ENCODE assay signal across 1 cellular context in the genomic region with DNA sequence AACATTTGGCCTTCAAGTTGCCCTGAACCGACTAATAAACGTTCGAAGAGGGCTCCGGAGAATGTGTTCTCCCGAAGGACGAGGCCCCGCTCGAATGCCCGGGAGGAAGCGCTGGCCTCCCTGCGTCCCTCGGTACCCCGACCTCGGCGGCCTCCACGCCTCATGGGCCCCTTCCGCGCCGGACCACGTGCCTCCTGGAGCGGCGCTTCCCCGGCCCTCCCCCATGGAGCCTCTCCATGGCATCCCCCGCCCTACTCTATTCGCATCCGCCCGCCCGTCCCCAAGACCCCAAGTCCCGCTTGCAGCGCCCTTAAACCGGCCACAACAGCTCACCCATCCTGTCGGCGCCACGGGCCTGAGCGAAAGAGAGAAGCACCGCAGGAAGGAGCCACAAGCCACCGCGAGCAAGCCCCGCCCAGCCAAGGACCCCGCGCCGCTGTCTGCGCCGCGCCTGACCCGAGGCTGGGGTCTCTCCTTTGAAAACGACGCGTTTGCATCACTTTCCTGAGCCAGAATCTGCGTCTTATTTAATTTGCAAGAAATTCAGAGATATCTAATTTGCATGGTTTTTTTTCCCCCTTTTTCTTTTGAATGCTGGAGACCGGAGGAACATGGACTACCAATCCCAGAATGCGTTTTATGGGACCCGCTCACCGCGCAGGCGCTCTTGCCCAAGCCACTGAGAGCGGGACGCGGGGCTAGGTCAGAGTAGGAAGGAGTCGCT.
TF ChIP-seq lines count a peak whose summit lies in the region.

Gene RPS23 (minus strand): TSS at position 368 of the 724 bp plus-strand sequence. CDS start 31 bp downstream, at position 337.

TF ChIP-seq in SK-N-SH, 30 proteins besides CTCF, POLR2A, EP300 and RAD21 (continued from another document):
- TF ChIP-seq, protein P1, sequence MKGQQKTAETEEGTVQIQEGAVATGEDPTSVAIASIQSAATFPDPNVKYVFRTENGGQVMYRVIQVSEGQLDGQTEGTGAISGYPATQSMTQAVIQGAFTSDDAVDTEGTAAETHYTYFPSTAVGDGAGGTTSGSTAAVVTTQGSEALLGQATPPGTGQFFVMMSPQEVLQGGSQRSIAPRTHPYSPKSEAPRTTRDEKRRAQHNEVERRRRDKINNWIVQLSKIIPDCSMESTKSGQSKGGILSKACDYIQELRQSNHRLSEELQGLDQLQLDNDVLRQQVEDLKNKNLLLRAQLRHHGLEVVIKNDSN (IDR thresholded peaks at IDR 0.05; ENCODE audit: borderline replicate concordance, low read depth): peak; percentile 58; the same call in 1 of the 2 replicates
- TF ChIP-seq RCOR1 (IDR thresholded peaks at IDR 0.05; ENCODE audit: low read length) (no peak), MEF2A (IDR thresholded peaks at IDR 0.05; ENCODE audit: borderline replicate concordance, low read depth) (no peak), SMC3 (IDR thresholded peaks at IDR 0.05; ENCODE audit: low read depth, low read length) (no peak), SIN3A (IDR thresholded peaks at IDR 0.05; ENCODE audit: borderline replicate concordance, low read depth, low read length) (no peak; the same call in none of the 2 replicates), REST (IDR thresholded peaks at IDR 0.05; ENCODE audit: low read depth, low read length) (peak; percentile 66; the same call in 1 of the 2 replicates)
- TF ChIP-seq, protein P2, sequence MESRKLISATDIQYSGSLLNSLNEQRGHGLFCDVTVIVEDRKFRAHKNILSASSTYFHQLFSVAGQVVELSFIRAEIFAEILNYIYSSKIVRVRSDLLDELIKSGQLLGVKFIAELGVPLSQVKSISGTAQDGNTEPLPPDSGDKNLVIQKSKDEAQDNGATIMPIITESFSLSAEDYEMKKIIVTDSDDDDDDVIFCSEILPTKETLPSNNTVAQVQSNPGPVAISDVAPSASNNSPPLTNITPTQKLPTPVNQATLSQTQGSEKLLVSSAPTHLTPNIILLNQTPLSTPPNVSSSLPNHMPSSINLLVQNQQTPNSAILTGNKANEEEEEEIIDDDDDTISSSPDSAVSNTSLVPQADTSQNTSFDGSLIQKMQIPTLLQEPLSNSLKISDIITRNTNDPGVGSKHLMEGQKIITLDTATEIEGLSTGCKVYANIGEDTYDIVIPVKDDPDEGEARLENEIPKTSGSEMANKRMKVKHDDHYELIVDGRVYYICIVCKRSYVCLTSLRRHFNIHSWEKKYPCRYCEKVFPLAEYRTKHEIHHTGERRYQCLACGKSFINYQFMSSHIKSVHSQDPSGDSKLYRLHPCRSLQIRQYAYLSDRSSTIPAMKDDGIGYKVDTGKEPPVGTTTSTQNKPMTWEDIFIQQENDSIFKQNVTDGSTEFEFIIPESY (IDR thresholded peaks at IDR 0.05; ENCODE audit: borderline replicate concordance, low read depth): no peak
